Comparison of ENCODE assay signal across 8 cellular contexts in the genomic region with DNA sequence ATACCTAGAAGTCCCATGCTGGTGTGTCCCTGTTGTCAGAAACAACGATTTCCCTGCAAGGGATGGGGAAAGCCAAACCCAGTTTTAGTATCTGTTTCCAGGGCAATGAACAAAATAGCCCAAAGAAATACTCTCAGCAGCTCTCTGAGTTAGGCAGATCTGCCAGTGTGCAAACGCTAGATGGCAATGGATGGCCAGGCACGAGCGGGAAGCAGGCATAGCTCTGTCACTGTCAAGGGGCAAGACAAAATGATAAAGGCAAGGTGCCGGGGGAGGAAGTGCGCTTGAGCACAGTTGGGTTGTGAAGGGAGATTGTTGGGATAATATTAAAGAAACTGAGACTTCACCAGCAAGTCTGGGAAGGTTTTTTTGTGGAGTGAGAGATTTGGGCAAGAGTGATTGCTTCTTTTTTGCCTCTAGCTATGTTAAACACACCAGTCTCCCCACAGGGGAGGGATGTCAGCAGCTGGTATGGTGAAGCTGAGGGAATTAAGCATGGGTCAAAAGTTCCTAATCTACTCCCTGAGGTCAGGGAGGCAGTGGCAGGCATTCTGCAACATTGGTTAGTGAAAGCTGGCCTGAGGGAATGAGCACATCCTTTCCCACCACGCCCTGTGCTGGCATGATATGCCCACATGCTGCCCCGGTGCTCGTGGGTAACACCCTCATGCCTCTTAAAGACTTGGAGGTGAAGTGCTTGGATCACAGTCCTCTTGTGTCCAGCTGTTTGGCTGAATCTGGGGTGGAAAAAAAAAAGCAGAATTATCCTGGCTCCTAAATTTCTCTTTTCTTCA.
DNase-seq lines count a peak whose midpoint lies in the region; ATAC-seq and TF ChIP-seq lines count a peak whose summit lies in the region.

No MANE protein-coding gene starts in this region.

- H2AFZ ChIP-seq in H9 (ENCODE audit: low read length) = no peak overlapping the region

- H3K27me3 Mint-ChIP-seq in H9 (ENCODE audit: low read depth) = no peaks in the 10 kb centered on the region

- H3T11ph ChIP-seq in H9 (ENCODE audit: low read length) = no peak overlapping the region

- H3K27me3 ChIP-seq in H9 (ENCODE audit: insufficient read depth, low read length) = no peaks in the 10 kb centered on the region
- H3K27me3 ChIP-seq in dorsolateral prefrontal cortex = no peaks in the 10 kb centered on the region

- no peak overlapping the region for H2BK20ac ChIP-seq in H9 (ENCODE audit: low read depth, low read length, poor library complexity, severe bottlenecking)

- no peak overlapping the region for H2BK5ac ChIP-seq in H9 (ENCODE audit: insufficient read length, low read length)

- H3K23ac ChIP-seq in H9 (ENCODE audit: insufficient read length, low read depth, low read length) = no peak overlapping the region

- no peaks in the 10 kb centered on the region for H4K20me1 ChIP-seq in H9 (ENCODE audit: control insufficient read depth, insufficient read depth, insufficient read length)

- H4K8ac ChIP-seq in H9 (replicated peaks; ENCODE audit: insufficient read length, low read depth, low read length) = no peak overlapping the region

- H3K4me3 Mint-ChIP-seq in H9 = no peak overlapping the region

- no peak overlapping the region for H3K4me2 ChIP-seq in H9 (ENCODE audit: insufficient read depth, insufficient read length, low read length)

- no peak overlapping the region for H3K14ac ChIP-seq in H9 (ENCODE audit: insufficient read depth, low read length)

- no peaks in the 10 kb centered on the region for H3K79me1 ChIP-seq in H9 (ENCODE audit: insufficient read depth, low read depth, low read length, poor library complexity, severe bottlenecking)

- peak; percentile 51 for TF ChIP-seq CTCF in GM12873 (IDR thresholded peaks at IDR 0.05; ENCODE audit: insufficient read depth, low read depth, low read length, missing control alignments)
- peak; percentile 40; the same call in 2 of the 3 replicates for TF ChIP-seq CTCF in H9 (conservative IDR thresholded peaks at IDR 0.05)
- TF ChIP-seq CTCF in dorsolateral prefrontal cortex (IDR thresholded peaks at IDR 0.05 in 54 of 56, conservative IDR thresholded peaks at IDR 0.05 in 2 of 56; ENCODE audit: low read depth in 1 of 56, partially characterized antibody in 56 of 56) = peak in 53 of 56 donors; percentile 8 to 66 (median 49)

- H3K27ac Mint-ChIP-seq in H9 = no peak overlapping the region

- no peak overlapping the region for H4K5ac ChIP-seq in H9 (ENCODE audit: insufficient read length, low read depth, low read length)

- no peak overlapping the region for H2BK15ac ChIP-seq in H9 (ENCODE audit: low read depth, low read length)

- H3K56ac ChIP-seq in H9 (ENCODE audit: insufficient read length, low read depth, low read length) = no peak overlapping the region

- WGBS in H9 (ENCODE audit: extremely low coverage, insufficient read length, low lambda C conversion rate) = no CpG with 5 or more reads among the region's 9 CpGs

- H3K18ac ChIP-seq in H9 (ENCODE audit: insufficient read length, low read depth, low read length) = no peak overlapping the region

- H3K27ac ChIP-seq in H9 (ENCODE audit: insufficient read length, low read depth, low read length) (no peak overlapping the region), dorsolateral prefrontal cortex (peak overlapping the region in 38 of 59 donors; percentile 1 to 75 (median 46))

- ATAC-seq in HG03342 (IDR thresholded peaks at IDR 0.05; ENCODE audit: unreplicated experiment) = no peak

- H3K4ac ChIP-seq in H9 (ENCODE audit: low read depth, low read length) = no peak overlapping the region

- H3K4me1 Mint-ChIP-seq in H9 = peaks cover 12 to 16% of the 10 kb centered on the region in 2 experiments

- no peaks in the 10 kb centered on the region for H3K9me3 Mint-ChIP-seq in H9

- no peak for DNase-seq in H9
- peak; percentile 9 for DNase-seq in NCI-H526 treated with DMSO at 0.1 percent for 48 hours (lab: John Stamatoyannopoulos, UW)
- DNase-seq in dorsolateral prefrontal cortex = peak in 9 of 10 donors; percentile 57 to 84 (median 75)
- DNase-seq in renal cortical epithelial cell (ENCODE audit: low read depth) = peak; percentile 11
- DNase-seq in iPS-NIHi11 (ENCODE audit: low spot score) = no peak
- no peak for DNase-seq in DMS153 (lab: John Stamatoyannopoulos, UW)

- H3K23me2 ChIP-seq in H9 (ENCODE audit: insufficient read length, low read depth, low read length, poor library complexity, severe bottlenecking) = no peaks in the 10 kb centered on the region

- H3K9ac ChIP-seq in H9 (ENCODE audit: extremely low read depth, insufficient read length, low read length) = no peak overlapping the region

- H3K36me3 Mint-ChIP-seq in H9 (ENCODE audit: insufficient read depth in 1 of 3, low read depth in 3 of 3) = no peaks in the 10 kb centered on the region

- no peak overlapping the region for H3K4me3 ChIP-seq in dorsolateral prefrontal cortex

- no peak overlapping the region for H2BK120ac ChIP-seq in H9 (ENCODE audit: low read depth, low read length, poor library complexity, severe bottlenecking)

- H3K79me2 ChIP-seq in H9 (ENCODE audit: insufficient read depth, low read length) = no peaks in the 10 kb centered on the region

- intact Hi-C loops in dorsolateral prefrontal cortex (cut with DNase I) = no loop called here

- H3K9me3 ChIP-seq in H9 (ENCODE audit: control insufficient read depth, low read depth, low read length) = no peaks in the 10 kb centered on the region

- no peak overlapping the region for H2BK12ac ChIP-seq in H9 (ENCODE audit: insufficient read length, low read depth, low read length)

- H3K4me1 ChIP-seq in H9 (ENCODE audit: insufficient read depth, low read length) = peaks cover 6% of the 10 kb centered on the region; the same call in 1 of the 2 replicates

- no peak overlapping the region for H4K91ac ChIP-seq in H9 (ENCODE audit: insufficient read length, low read depth, low read length)

- no peak overlapping the region for H2AK5ac ChIP-seq in H9 (ENCODE audit: insufficient read length, low read length)

Comparison
In these comparisons a context has a peak if more than half of its experiments do, and no peak if none do; other contexts are left out.
1. DNase-seq: peak in NCI-H526 treated with DMSO at 0.1 percent for 48 hours (single experiment), dorsolateral prefrontal cortex (9 of 10) and renal cortical epithelial cell (single experiment); none in H9 (single experiment), iPS-NIHi11 (single experiment) and DMS153 (single experiment).
2. Peak in every context shown above with its lines, with median percentiles within 50 percentile points of each other: CTCF ChIP-seq.